In genomic region chr20:9141070-9141469, GRCh38 we compare ENCODE assay signal across 1 cellular context.
TF ChIP-seq lines count a peak whose summit lies in the region.

No MANE protein-coding gene starts in this region.

TF ChIP-seq in GM23338, 12 proteins besides CTCF, POLR2A, EP300 and RAD21 (continued from another document):
- TF ChIP-seq, protein P1, sequence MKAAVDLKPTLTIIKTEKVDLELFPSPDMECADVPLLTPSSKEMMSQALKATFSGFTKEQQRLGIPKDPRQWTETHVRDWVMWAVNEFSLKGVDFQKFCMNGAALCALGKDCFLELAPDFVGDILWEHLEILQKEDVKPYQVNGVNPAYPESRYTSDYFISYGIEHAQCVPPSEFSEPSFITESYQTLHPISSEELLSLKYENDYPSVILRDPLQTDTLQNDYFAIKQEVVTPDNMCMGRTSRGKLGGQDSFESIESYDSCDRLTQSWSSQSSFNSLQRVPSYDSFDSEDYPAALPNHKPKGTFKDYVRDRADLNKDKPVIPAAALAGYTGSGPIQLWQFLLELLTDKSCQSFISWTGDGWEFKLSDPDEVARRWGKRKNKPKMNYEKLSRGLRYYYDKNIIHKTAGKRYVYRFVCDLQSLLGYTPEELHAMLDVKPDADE (IDR thresholded peaks at IDR 0.05) = no peak
- TF ChIP-seq ZNF114 (CRISPR knock-in tag; IDR thresholded peaks at IDR 0.05) = no peak
- no peak for TF ChIP-seq CREB1 (CRISPR knock-in tag; IDR thresholded peaks at IDR 0.05; ENCODE audit: low read depth)
- TF ChIP-seq NANOG (IDR thresholded peaks at IDR 0.05; ENCODE audit: borderline replicate concordance) = no peak
- TF ChIP-seq POLR2AphosphoS5 (IDR thresholded peaks at IDR 0.05; ENCODE audit: low read depth) = no peak
